Comparison of ENCODE assay signal across 18 cellular contexts in genomic region chr12:6068226-6068625, GRCh38. TPM values are rescaled to one million over a fixed set of nuclear protein-coding genes. Genes with fewer than 3 reads are reported as not detected.
A peak's percentile ranks its signal among the peaks of the same experiment; 100 is the strongest.
DNase-seq lines count a peak whose midpoint lies in the region; ATAC-seq and TF ChIP-seq lines count a peak whose summit lies in the region.
"Had no signal": no experiment of that assay in that cellular context is flagged by ENCODE, and none has a peak within 500 bp of the region (broad histone marks: within the 10 kb centered on the region; RNA-seq: fewer than 3 reads in every experiment).

No MANE protein-coding gene starts in this region.

- ATAC-seq in lower lobe of right lung (no peak), HG02885 (IDR thresholded peaks at IDR 0.05; ENCODE audit: poor library complexity, unreplicated experiment) (no peak), body of pancreas (no peak)

- DNase-seq in NCI-H526 treated with DMSO at 0.1 percent for 48 hours (lab: John Stamatoyannopoulos, UW) = peak; percentile 11
- no peak for DNase-seq in lower lobe of right lung
- DNase-seq in vagina (ENCODE audit: extremely low spot score in 2 of 2) = no peak
- DNase-seq in body of pancreas = no peak
- DNase-seq in occipital lobe (lab: John Stamatoyannopoulos, UW) = no peak
- DNase-seq: C1 segment of cervical spinal cord; CD8-positive, alpha-beta memory T cell; DMS153; Kasumi-1; NCI-H2081 treated with DMSO at 0.1 percent for 48 hours; RPMI8226; SHP77 had no signal

- H3K27me3 ChIP-seq in lower lobe of right lung (ENCODE audit: low read depth) (no peaks in the 10 kb centered on the region), vagina (no peaks in the 10 kb centered on the region), body of pancreas (no peaks in the 10 kb centered on the region)

- H3K9me3 ChIP-seq in lower lobe of right lung (no peaks in the 10 kb centered on the region), vagina (no peaks in the 10 kb centered on the region), body of pancreas (no peaks in the 10 kb centered on the region)

- TF ChIP-seq CTCF in C4-2B (conservative IDR thresholded peaks at IDR 0.05) = no peak
- TF ChIP-seq CTCF in lower lobe of right lung (IDR thresholded peaks at IDR 0.05) = no peak
- TF ChIP-seq CTCF in vagina (IDR thresholded peaks at IDR 0.05) = no peak
- no peak for TF ChIP-seq CTCF in body of pancreas (IDR thresholded peaks at IDR 0.05)

- no peak overlapping the region for H3K4me3 ChIP-seq in lower lobe of right lung
- no peak overlapping the region for H3K4me3 ChIP-seq in vagina
- H3K4me3 ChIP-seq in body of pancreas = no peak overlapping the region
- H3K4me3 ChIP-seq: PC-9, SK-N-MC had no signal

- H3K4me1 ChIP-seq in lower lobe of right lung (peaks cover 65% of the 10 kb centered on the region), vagina (peaks cover 62% of the 10 kb centered on the region), body of pancreas (no peaks in the 10 kb centered on the region)

- TF ChIP-seq POLR2A in vagina (IDR thresholded peaks at IDR 0.05) = no peak
- TF ChIP-seq POLR2A in body of pancreas (IDR thresholded peaks at IDR 0.05) = no peak

- peak overlapping the region; percentile 1; the same call in 1 of the 2 replicates for H3K27ac ChIP-seq in C4-2B
- peak overlapping the region; percentile 36 for H3K27ac ChIP-seq in lower lobe of right lung
- H3K27ac ChIP-seq in vagina = peak overlapping the region; percentile 61
- H3K27ac ChIP-seq in body of pancreas = no peak overlapping the region
- H3K27ac ChIP-seq: PC-9, SK-N-MC had no signal

- intact Hi-C loops in lower lobe of right lung (cut with DNase I) (loop anchor here (10.0 kb wide), 1 partner anchor 217 kb away; no protein-coding TSS in a partner anchor), vagina (cut with DNase I) (loop anchor here (5.0 kb wide), 1 partner anchor 219 kb away; no protein-coding TSS in a partner anchor), body of pancreas (cut with DNase I) (loop anchor here (10.0 kb wide), 1 partner anchor 127 kb away; no protein-coding TSS in a partner anchor)

- H3K36me3 ChIP-seq in lower lobe of right lung = peaks cover 29% of the 10 kb centered on the region
- H3K36me3 ChIP-seq in vagina = no peaks in the 10 kb centered on the region
- no peaks in the 10 kb centered on the region for H3K36me3 ChIP-seq in body of pancreas (replicated peaks in 1 of 2; ENCODE audit: insufficient read depth in 1 of 2, low read depth in 2 of 2)

- WGBS in body of pancreas, 2 donors = 87 to 91% methylated on average over 9 of the region's 9 CpGs

RNA-seq across cellular contexts. Expression of gene VWF, which starts 56.2 kb away (rescaled TPM):
- 468 TPM for total RNA-seq in lower lobe of right lung
- 334 TPM for total RNA-seq in vagina
- total RNA-seq in body of pancreas = 10 to 100 TPM; 76.1 to 78.1 TPM
- 9.7 TPM for total RNA-seq in occipital lobe
- total RNA-seq: Calu3, MCF 10A had no signal

Comparison
In these comparisons a context has a peak if more than half of its experiments do, and no peak if none do; other contexts are left out.
1. H3K27ac ChIP-seq: peak in C4-2B (single experiment), lower lobe of right lung (single experiment) and vagina (single experiment); none in body of pancreas (0 of 4).